In the genomic region with DNA sequence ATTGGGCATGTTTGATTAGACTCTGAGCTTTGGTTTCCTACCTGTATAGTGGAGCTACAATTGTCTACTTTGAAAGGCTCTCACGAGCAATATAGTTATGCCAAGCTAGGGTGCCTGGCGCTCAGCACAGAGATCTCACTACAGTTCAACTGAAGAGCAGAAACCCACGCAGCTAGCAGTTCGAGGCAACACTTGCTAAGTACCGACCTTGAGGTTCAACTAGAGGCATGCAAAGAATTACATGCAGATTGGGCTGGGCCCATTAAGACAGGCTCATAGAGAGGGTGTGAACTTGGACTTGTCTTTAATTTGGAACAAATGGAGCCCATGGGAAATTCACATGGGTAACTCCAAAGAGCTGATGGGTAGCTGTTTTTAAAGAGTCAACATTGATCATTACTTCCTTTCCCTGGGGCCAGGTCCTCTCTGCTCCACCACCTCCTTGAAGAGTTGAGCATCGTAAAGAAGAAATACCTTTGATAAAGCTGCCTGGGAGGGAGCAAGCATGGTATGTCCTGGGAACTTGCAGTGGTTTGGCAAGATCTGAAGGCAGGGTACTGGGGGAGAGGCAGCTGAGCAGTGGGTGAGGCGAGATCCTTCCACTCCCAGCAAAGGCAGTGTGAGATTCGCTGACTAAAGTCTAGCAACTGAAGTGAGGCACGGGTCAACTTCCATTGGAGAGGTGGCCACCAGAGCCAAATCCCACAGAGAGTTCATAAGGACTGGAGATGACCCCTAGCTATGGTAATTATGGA, we compare ENCODE assay signal across 20 cellular contexts. TPM values are rescaled to one million over a fixed set of nuclear protein-coding genes. Genes with fewer than 3 reads are reported as not detected.
DNase-seq lines count a peak whose midpoint lies in the region; ATAC-seq and TF ChIP-seq lines count a peak whose summit lies in the region.
"Had no signal": no experiment of that assay in that cellular context is flagged by ENCODE, and none has a peak within 500 bp of the region (broad histone marks: within the 10 kb centered on the region; RNA-seq: fewer than 3 reads in every experiment).

No MANE protein-coding gene starts in this region.

- H2BK15ac ChIP-seq in H9 (ENCODE audit: low read depth, low read length): no peak overlapping the region

- no peaks in the 10 kb centered on the region for H3K23me2 ChIP-seq in H9 (ENCODE audit: insufficient read length, low read depth, low read length, poor library complexity, severe bottlenecking)

- no peak overlapping the region for H3K4ac ChIP-seq in H9 (ENCODE audit: low read depth, low read length)

- no peaks in the 10 kb centered on the region for H3K9me3 Mint-ChIP-seq in activated naive CD4-positive, alpha-beta T cell treated with anti-CD3 and anti-CD28 coated beads, Interleukin-2, amount 50 U/mL, for 72 hours
- H3K9me3 Mint-ChIP-seq in activated naive CD4-positive, alpha-beta T cell treated with anti-CD3 and anti-CD28 coated beads, Interleukin-2, amount 10 ng/mL, durations not matched to agents 7 days and 5 days: no peaks in the 10 kb centered on the region
- H3K9me3 Mint-ChIP-seq in H9 (no peaks in the 10 kb centered on the region), neural progenitor cell (no peaks in the 10 kb centered on the region)

- no peak overlapping the region for H2BK120ac ChIP-seq in H9 (ENCODE audit: low read depth, low read length, poor library complexity, severe bottlenecking)

- intact Hi-C loops in body of pancreas (cut with DNase I): no loop called here

- no peak overlapping the region for H3K9ac ChIP-seq in H9 (ENCODE audit: extremely low read depth, insufficient read length, low read length)
- H3K9ac ChIP-seq in neural progenitor cell: no peak overlapping the region
- H3K9ac ChIP-seq: GM23248 had no signal

- H4K20me1 ChIP-seq in H9 (ENCODE audit: control insufficient read depth, insufficient read depth, insufficient read length) (no peaks in the 10 kb centered on the region), neural progenitor cell (ENCODE audit: low read depth) (no peaks in the 10 kb centered on the region)

- no peak for TF ChIP-seq POLR2A in body of pancreas (IDR thresholded peaks at IDR 0.05)

- H2BK20ac ChIP-seq in H9 (ENCODE audit: low read depth, low read length, poor library complexity, severe bottlenecking): no peak overlapping the region

- peak overlapping the region; percentile 52 to 60 for H3K27ac Mint-ChIP-seq in activated naive CD4-positive, alpha-beta T cell treated with anti-CD3 and anti-CD28 coated beads, Interleukin-2, amount 50 U/mL, for 72 hours
- H3K27ac Mint-ChIP-seq in activated naive CD4-positive, alpha-beta T cell treated with anti-CD3 and anti-CD28 coated beads, Interleukin-2, amount 10 ng/mL, durations not matched to agents 7 days and 5 days: no peak overlapping the region
- H3K27ac Mint-ChIP-seq in H9 (peak overlapping the region in 2 of 3 experiments; percentile 9 to 16; a peak in 1 of 7 replicates), neural progenitor cell (peak overlapping the region; percentile 33)
- H3K27ac Mint-ChIP-seq: B cell had no signal

- no peak overlapping the region for H3T11ph ChIP-seq in H9 (ENCODE audit: low read length)

- H3K79me1 ChIP-seq in H9 (ENCODE audit: insufficient read depth, low read depth, low read length, poor library complexity, severe bottlenecking): no peaks in the 10 kb centered on the region

- no peaks in the 10 kb centered on the region for H3K4me1 Mint-ChIP-seq in activated naive CD4-positive, alpha-beta T cell treated with anti-CD3 and anti-CD28 coated beads, Interleukin-2, amount 10 ng/mL, durations not matched to agents 7 days and 5 days
- H3K4me1 Mint-ChIP-seq in H9: peaks cover 3 to 12% of the 10 kb centered on the region in 2 experiments
- peaks cover 17% of the 10 kb centered on the region for H3K4me1 Mint-ChIP-seq in neural progenitor cell
- H3K4me1 Mint-ChIP-seq: B cell had no signal

- H3K4me3 ChIP-seq in body of pancreas: no peak overlapping the region
- H3K4me3 ChIP-seq in neural progenitor cell: no peak overlapping the region
- H3K4me3 ChIP-seq: GM23248, K562 had no signal

- no peaks in the 10 kb centered on the region for H3K9me3 ChIP-seq in H9 (ENCODE audit: control insufficient read depth, low read depth, low read length)
- H3K9me3 ChIP-seq in body of pancreas: no peaks in the 10 kb centered on the region
- no peaks in the 10 kb centered on the region for H3K9me3 ChIP-seq in neural progenitor cell (ENCODE audit: low read depth)
- H3K9me3 ChIP-seq: Caco-2 had no signal

- no peak overlapping the region for H3K4me3 Mint-ChIP-seq in activated naive CD4-positive, alpha-beta T cell treated with anti-CD3 and anti-CD28 coated beads, Interleukin-2, amount 10 ng/mL, durations not matched to agents 7 days and 5 days
- H3K4me3 Mint-ChIP-seq in H9 (no peak overlapping the region), neural progenitor cell (no peak overlapping the region)
- H3K4me3 Mint-ChIP-seq: B cell had no signal

- H3K79me2 ChIP-seq in H9 (ENCODE audit: insufficient read depth, low read length) (no peaks in the 10 kb centered on the region), neural progenitor cell (ENCODE audit: low read depth) (no peaks in the 10 kb centered on the region)

- H3F3A ChIP-seq in neural progenitor cell (ENCODE audit: low read depth): peaks cover 18% of the 10 kb centered on the region

- no CpG with 5 or more reads among the region's 9 CpGs for WGBS in H9 (ENCODE audit: extremely low coverage, insufficient read length, low lambda C conversion rate)
- WGBS in body of pancreas, 2 donors: 74 to 87% methylated on average over 9 of the region's 9 CpGs

- H3K4me2 ChIP-seq in H9 (ENCODE audit: insufficient read depth, insufficient read length, low read length) (no peak overlapping the region), neural progenitor cell (no peak overlapping the region)

- H3K23ac ChIP-seq in H9 (ENCODE audit: insufficient read length, low read depth, low read length): no peak overlapping the region

- no peak overlapping the region for H3K56ac ChIP-seq in H9 (ENCODE audit: insufficient read length, low read depth, low read length)

- no peak overlapping the region for H2BK5ac ChIP-seq in H9 (ENCODE audit: insufficient read length, low read length)

- TF ChIP-seq CTCF in H9 (conservative IDR thresholded peaks at IDR 0.05): no peak
- TF ChIP-seq CTCF in body of pancreas (IDR thresholded peaks at IDR 0.05): no peak
- TF ChIP-seq CTCF in neural progenitor cell (IDR thresholded peaks at IDR 0.05): no peak

- H3K36me3 ChIP-seq in body of pancreas (replicated peaks in 1 of 2; ENCODE audit: insufficient read depth in 1 of 2, low read depth in 2 of 2): no peaks in the 10 kb centered on the region
- H3K36me3 ChIP-seq in neural progenitor cell: no peaks in the 10 kb centered on the region

- CTCF ChIA-PET in activated naive CD4-positive, alpha-beta T cell treated with anti-CD3 and anti-CD28 coated beads, Interleukin-2, amount 10 ng/mL, durations not matched to agents 7 days and 5 days (lab: Charles Lee): no interaction called here

- H3K18ac ChIP-seq in H9 (ENCODE audit: insufficient read length, low read depth, low read length): no peak overlapping the region

- no peaks in the 10 kb centered on the region; the same call in 1 of the 2 replicates for H3K27me3 ChIP-seq in H9 (ENCODE audit: insufficient read depth, low read length)
- H3K27me3 ChIP-seq in body of pancreas: no peaks in the 10 kb centered on the region
- no peaks in the 10 kb centered on the region for H3K27me3 ChIP-seq in neural progenitor cell

- no peak overlapping the region for H2BK12ac ChIP-seq in H9 (ENCODE audit: insufficient read length, low read depth, low read length)

- no peaks in the 10 kb centered on the region for H3K27me3 Mint-ChIP-seq in activated naive CD4-positive, alpha-beta T cell treated with anti-CD3 and anti-CD28 coated beads, Interleukin-2, amount 10 ng/mL, durations not matched to agents 7 days and 5 days
- H3K27me3 Mint-ChIP-seq in H9 (ENCODE audit: low read depth): no peaks in the 10 kb centered on the region
- H3K27me3 Mint-ChIP-seq in neural progenitor cell (ENCODE audit: insufficient read depth, low read depth): peaks cover 6% of the 10 kb centered on the region
- H3K27me3 Mint-ChIP-seq: B cell had no signal

- DNase-seq in activated naive CD4-positive, alpha-beta T cell treated with anti-CD3 and anti-CD28 coated beads, Interleukin-2, amount 50 U/mL, for 72 hours (ENCODE audit: low spot score in 2 of 2): no peak
- DNase-seq in activated naive CD4-positive, alpha-beta T cell treated with anti-CD3 and anti-CD28 coated beads, Interleukin-2, amount 10 ng/mL, durations not matched to agents 7 days and 5 days: no peak
- DNase-seq in H9 (no peak), body of pancreas (no peak), neural progenitor cell (ENCODE audit: low spot score) (no peak), epidermal melanocyte (ENCODE audit: insufficient read length, low spot score) (no peak)
- DNase-seq: Caco-2; DMS153; GF-D8; GM23248; HCEC 1CT; NCI-H1105; NCI-H1694 treated with DMSO at 0.1 percent for 48 hours; NCI-H510A; NCI-H748 treated with DMSO at 0.1 percent for 48 hours; NK-92 treated with Interleukin-12 subunit alpha and Interleukin-12 subunit beta, amount 100 ng/mL, for 24 hours had no signal

- H2AK5ac ChIP-seq in H9 (ENCODE audit: insufficient read length, low read length): no peak overlapping the region

- H3K14ac ChIP-seq in H9 (ENCODE audit: insufficient read depth, low read length): no peak overlapping the region

- H3K27ac ChIP-seq in H9 (ENCODE audit: insufficient read length, low read depth, low read length): no peak overlapping the region
- peak overlapping the region; percentile 68 to 84 (median 76) for H3K27ac ChIP-seq in body of pancreas
- H3K27ac ChIP-seq in neural progenitor cell: no peak overlapping the region
- H3K27ac ChIP-seq: GM23248 had no signal

- no peak overlapping the region for H4K5ac ChIP-seq in H9 (ENCODE audit: insufficient read length, low read depth, low read length)

- no peaks in the 10 kb centered on the region for H3K4me1 ChIP-seq in H9 (ENCODE audit: insufficient read depth, low read length)
- peaks cover 53% of the 10 kb centered on the region for H3K4me1 ChIP-seq in body of pancreas
- H3K4me1 ChIP-seq in neural progenitor cell: peaks cover 26% of the 10 kb centered on the region
- H3K4me1 ChIP-seq: Caco-2 had no signal

- no peak for ATAC-seq in activated naive CD4-positive, alpha-beta T cell treated with anti-CD3 and anti-CD28 coated beads, Interleukin-2, amount 50 U/mL, for 72 hours
- ATAC-seq in body of pancreas: no peak
- ATAC-seq in HG03432 (IDR thresholded peaks at IDR 0.05; ENCODE audit: unreplicated experiment): no peak
- no peak for ATAC-seq in HG02642 (IDR thresholded peaks at IDR 0.05; ENCODE audit: poor library complexity, unreplicated experiment)
- ATAC-seq: K562 had no signal

- peaks cover 0 to 16% of the 10 kb centered on the region in 2 donors for H3K36me3 Mint-ChIP-seq in activated naive CD4-positive, alpha-beta T cell treated with anti-CD3 and anti-CD28 coated beads, Interleukin-2, amount 50 U/mL, for 72 hours
- peaks cover 32% of the 10 kb centered on the region for H3K36me3 Mint-ChIP-seq in activated naive CD4-positive, alpha-beta T cell treated with anti-CD3 and anti-CD28 coated beads, Interleukin-2, amount 10 ng/mL, durations not matched to agents 7 days and 5 days
- H3K36me3 Mint-ChIP-seq in H9 (ENCODE audit: insufficient read depth in 1 of 3, low read depth in 3 of 3) (0 out of 7 replicates have a peak, but pooled peaks cover 0 to 2% (median 0%) of the 10 kb centered on the region in 3 experiments), neural progenitor cell (peaks cover 14% of the 10 kb centered on the region)

- H2AFZ ChIP-seq in H9 (ENCODE audit: low read length): no peak overlapping the region
- H2AFZ ChIP-seq in neural progenitor cell (replicated peaks): no peak overlapping the region
- H2AFZ ChIP-seq: GM23248 had no signal

- no peak overlapping the region for H4K91ac ChIP-seq in H9 (ENCODE audit: insufficient read length, low read depth, low read length)

- H4K8ac ChIP-seq in H9 (replicated peaks; ENCODE audit: insufficient read length, low read depth, low read length): no peak overlapping the region

RNA-seq across cellular contexts. Expression of a gene that starts 25.5 kb away (rescaled TPM):
- 1 to 10 TPM in 1 of 2 donors, under 1 TPM in 1; 0.98 to 2.7 TPM for total RNA-seq in activated naive CD4-positive, alpha-beta T cell treated with anti-CD3 and anti-CD28 coated beads, Interleukin-2, amount 50 U/mL, for 72 hours
- total RNA-seq in H9 (2021): 0.77 and 1.0 TPM in 2 replicates
- 10 to 100 TPM; 10.5 to 17.9 TPM for total RNA-seq in body of pancreas
- 4.8 and 6.9 TPM in 2 replicates for total RNA-seq in neural progenitor cell (ENCODE audit: low replicate concordance)
- total RNA-seq: GM23248 had no signal

Comparison
In these comparisons a context has a peak if more than half of its experiments do, and no peak if none do; other contexts are left out.
1. H3K27ac ChIP-seq: peak in body of pancreas (4 of 4); none in H9 (single experiment) and neural progenitor cell (single experiment).